Comparison of ENCODE assay signal across 9 cellular contexts in genomic region chr7:22564511-22565045, GRCh38.
DNase-seq lines count a peak whose midpoint lies in the region; ATAC-seq and TF ChIP-seq lines count a peak whose summit lies in the region.
"Had no signal": no experiment of that assay in that cellular context is flagged by ENCODE, and none has a peak within 500 bp of the region (broad histone marks: within the 10 kb centered on the region; RNA-seq: fewer than 3 reads in every experiment).

No MANE protein-coding gene starts in this region.

- H3K4me3 ChIP-seq in uterus: no peak overlapping the region
- H3K4me3 ChIP-seq in BE2C (ENCODE audit: low read depth, low read length): no peak overlapping the region

- H3K36me3 ChIP-seq in uterus (no peaks in the 10 kb centered on the region), BE2C (no peaks in the 10 kb centered on the region)

- no peak overlapping the region for H3K4me3 Mint-ChIP-seq in activated naive CD8-positive, alpha-beta T cell treated with anti-CD3 and anti-CD28 coated beads, Interleukin-2, amount 50 U/mL, for 24 hours

- DNase-seq in ACHN (peak; percentile 83), HCEC 1CT (peak; percentile 72), iris pigment epithelial cell (ENCODE audit: low read depth) (peak; percentile 92), uterus (no peak), ecto neural progenitor cell (ENCODE audit: low spot score) (no peak), BE2C (no peak)
- no peak for DNase-seq in activated naive CD8-positive, alpha-beta T cell treated with anti-CD3 and anti-CD28 coated beads, Interleukin-2, amount 50 U/mL, for 24 hours
- DNase-seq in stimulated activated CD4-positive, alpha-beta T cell treated with anti-CD3 and anti-CD28 coated beads, Interleukin-2, amount 100 ng/mL, for 48 hours: no peak
- DNase-seq: GDM1 had no signal

- TF ChIP-seq CTCF in uterus (IDR thresholded peaks at IDR 0.05): no peak
- TF ChIP-seq CTCF in BE2C (IDR thresholded peaks at IDR 0.05; ENCODE audit: low read depth, low read length): no peak

- H3K27me3 Mint-ChIP-seq in activated naive CD8-positive, alpha-beta T cell treated with anti-CD3 and anti-CD28 coated beads, Interleukin-2, amount 50 U/mL, for 24 hours: peaks cover 45% of the 10 kb centered on the region

- H3K9me3 Mint-ChIP-seq in activated naive CD8-positive, alpha-beta T cell treated with anti-CD3 and anti-CD28 coated beads, Interleukin-2, amount 50 U/mL, for 24 hours: no peaks in the 10 kb centered on the region

- no peaks in the 10 kb centered on the region for H3K9me3 ChIP-seq in uterus
- H3K9me3 ChIP-seq in BE2C: no peaks in the 10 kb centered on the region

- H3K27me3 ChIP-seq in uterus (no peaks in the 10 kb centered on the region), BE2C (peaks cover 44% of the 10 kb centered on the region)

- no peak for TF ChIP-seq POLR2A in uterus (IDR thresholded peaks at IDR 0.05)

- ATAC-seq in activated naive CD8-positive, alpha-beta T cell treated with anti-CD3 and anti-CD28 coated beads, Interleukin-2, amount 50 U/mL, for 24 hours: no peak

- in situ Hi-C loops in ACHN (cut with HindIII; ENCODE audit: low pct_ligation_motif_present, low pct_unique_long_range_greater_than_20kb, low sequenced_read_pairs): loop anchor here (25.0 kb wide), 1 partner anchor 173 kb away; the partner anchor contains the start of gene IL6

- peak overlapping the region in 1 of 2 donors; percentile 30 for H3K27ac ChIP-seq in uterus

- peak overlapping the region; percentile 13 for H3K27ac Mint-ChIP-seq in activated naive CD8-positive, alpha-beta T cell treated with anti-CD3 and anti-CD28 coated beads, Interleukin-2, amount 50 U/mL, for 24 hours

- no peaks in the 10 kb centered on the region for H3K36me3 Mint-ChIP-seq in activated naive CD8-positive, alpha-beta T cell treated with anti-CD3 and anti-CD28 coated beads, Interleukin-2, amount 50 U/mL, for 24 hours (ENCODE audit: low read depth)

- peaks cover 49% of the 10 kb centered on the region for H3K4me1 Mint-ChIP-seq in activated naive CD8-positive, alpha-beta T cell treated with anti-CD3 and anti-CD28 coated beads, Interleukin-2, amount 50 U/mL, for 24 hours

- intact Hi-C loops in uterus (cut with DNase I; ENCODE audit: low total_unique reads): loop anchor here (10.0 kb wide), 1 partner anchor 160 kb away; the partner anchor contains the start of gene IL6

- H3K4me1 ChIP-seq in uterus: peaks cover 0 to 5% of the 10 kb centered on the region in 2 donors
- H3K4me1 ChIP-seq in BE2C: no peaks in the 10 kb centered on the region

Comparison
In these comparisons a context has a peak if more than half of its experiments do, and no peak if none do; other contexts are left out.
1. DNase-seq: peak in ACHN (single experiment), HCEC 1CT (single experiment) and iris pigment epithelial cell (single experiment); none in activated naive CD8-positive, alpha-beta T cell treated with anti-CD3 and anti-CD28 coated beads, Interleukin-2, amount 50 U/mL, for 24 hours (single experiment), uterus (0 of 2), ecto neural progenitor cell (single experiment), stimulated activated CD4-positive, alpha-beta T cell treated with anti-CD3 and anti-CD28 coated beads, Interleukin-2, amount 100 ng/mL, for 48 hours (0 of 2) and BE2C (single experiment).